Comparison of ENCODE assay signal across 1 cellular context in the genomic region with DNA sequence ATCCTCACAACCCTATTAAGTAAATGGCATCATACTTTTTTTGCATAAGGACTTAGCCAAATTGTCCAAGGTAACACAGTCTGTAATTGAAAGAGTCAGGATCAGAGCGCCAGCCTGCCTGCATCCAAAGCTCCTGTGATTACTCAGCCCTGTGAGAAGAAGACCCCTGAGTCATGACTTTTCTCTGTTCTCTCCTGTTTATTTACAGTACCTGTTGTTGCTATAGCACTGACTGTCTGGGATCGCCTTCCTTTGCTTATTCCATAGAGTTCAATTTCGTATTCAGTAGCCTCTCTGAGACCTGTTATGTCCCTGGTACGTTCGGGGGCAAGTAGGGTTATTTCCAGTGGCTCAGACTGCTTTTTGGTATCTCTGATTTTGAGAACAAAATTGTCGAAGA.
TF ChIP-seq lines count a peak whose summit lies in the region.

No MANE protein-coding gene starts in this region.

TF ChIP-seq in IMR-90, 13 proteins besides CTCF, POLR2A, EP300 and RAD21 (continued from another document):
- TF ChIP-seq, protein P1, sequence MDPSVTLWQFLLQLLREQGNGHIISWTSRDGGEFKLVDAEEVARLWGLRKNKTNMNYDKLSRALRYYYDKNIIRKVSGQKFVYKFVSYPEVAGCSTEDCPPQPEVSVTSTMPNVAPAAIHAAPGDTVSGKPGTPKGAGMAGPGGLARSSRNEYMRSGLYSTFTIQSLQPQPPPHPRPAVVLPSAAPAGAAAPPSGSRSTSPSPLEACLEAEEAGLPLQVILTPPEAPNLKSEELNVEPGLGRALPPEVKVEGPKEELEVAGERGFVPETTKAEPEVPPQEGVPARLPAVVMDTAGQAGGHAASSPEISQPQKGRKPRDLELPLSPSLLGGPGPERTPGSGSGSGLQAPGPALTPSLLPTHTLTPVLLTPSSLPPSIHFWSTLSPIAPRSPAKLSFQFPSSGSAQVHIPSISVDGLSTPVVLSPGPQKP (IDR thresholded peaks at IDR 0.05; ENCODE audit: borderline replicate concordance, low read depth, low read length), result no peak
- TF ChIP-seq BHLHE40 (IDR thresholded peaks at IDR 0.05; ENCODE audit: low read depth, low read length), result no peak
- TF ChIP-seq RCOR1 (IDR thresholded peaks at IDR 0.05; ENCODE audit: insufficient replicate concordance, low read length), result no peak
- TF ChIP-seq RFX5 (IDR thresholded peaks at IDR 0.05; ENCODE audit: low read depth, low read length), result no peak
- TF ChIP-seq SMC3 (IDR thresholded peaks at IDR 0.05; ENCODE audit: low read depth, low read length), result no peak
- no peak for TF ChIP-seq NFE2L2 (IDR thresholded peaks at IDR 0.05; ENCODE audit: low read depth, low read length)
- TF ChIP-seq MAFK (IDR thresholded peaks at IDR 0.05; ENCODE audit: low read depth, low read length), result no peak
- no peak for TF ChIP-seq MXI1 (IDR thresholded peaks at IDR 0.05; ENCODE audit: borderline replicate concordance, low read depth, low read length)
- no peak for TF ChIP-seq FOS (IDR thresholded peaks at IDR 0.05; ENCODE audit: low read depth, low read length)
- TF ChIP-seq CHD1 (IDR thresholded peaks at IDR 0.05; ENCODE audit: low read depth, low read length), result no peak
- no peak for TF ChIP-seq MAZ (IDR thresholded peaks at IDR 0.05; ENCODE audit: borderline replicate concordance, low read depth, low read length)
- TF ChIP-seq CEBPB (IDR thresholded peaks at IDR 0.05; ENCODE audit: low read depth, low read length), result no peak
